1 cellular context compared by ENCODE assay signal in the genomic region with DNA sequence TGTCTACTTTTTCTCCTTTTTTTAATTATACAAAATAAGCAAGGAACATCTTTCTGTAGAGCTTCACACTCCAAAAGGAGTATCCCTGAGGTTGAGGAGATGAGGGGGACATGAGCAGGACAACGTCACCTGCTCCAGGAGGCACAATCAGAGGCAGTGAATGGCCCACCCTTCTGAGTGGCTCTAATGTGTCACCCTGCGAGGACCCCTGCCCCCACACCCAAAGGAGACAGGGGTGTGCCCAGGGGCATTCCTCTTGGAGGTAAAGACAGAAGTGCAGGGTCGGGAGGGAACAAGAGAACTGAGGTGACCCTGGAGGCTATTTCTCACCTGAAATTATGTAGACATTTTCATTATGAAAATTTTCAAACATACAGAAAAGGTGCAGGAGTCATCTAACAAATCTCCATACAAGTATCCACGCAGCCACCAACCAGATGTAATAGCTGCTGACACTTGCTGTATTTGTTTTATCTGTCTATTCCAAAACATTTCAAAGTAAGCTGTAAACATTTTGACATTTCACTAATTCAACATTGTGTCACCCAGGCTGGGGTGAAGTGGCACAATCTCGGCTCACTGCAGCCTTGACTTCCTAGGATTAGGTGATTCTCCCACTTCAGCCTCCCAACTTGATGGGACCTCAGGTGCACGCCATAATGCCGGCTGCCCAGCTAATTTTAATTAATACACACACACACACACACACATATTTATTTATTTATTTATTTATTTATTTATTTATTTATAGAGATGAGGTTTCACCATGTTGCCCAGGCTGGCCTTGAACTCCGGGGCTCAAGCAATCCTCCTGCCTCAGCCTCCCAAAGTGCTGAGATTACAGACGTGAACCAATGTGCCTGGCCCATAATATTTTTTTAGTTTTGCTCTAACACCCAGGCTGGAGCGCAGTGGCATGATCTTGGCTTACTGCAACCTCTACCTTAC.
TF ChIP-seq lines count a peak whose summit lies in the region.

No MANE protein-coding gene starts in this region.

TF ChIP-seq in HepG2, 621 proteins besides CTCF, POLR2A, EP300 and RAD21 (continued from another document):
- TF ChIP-seq, protein P1, sequence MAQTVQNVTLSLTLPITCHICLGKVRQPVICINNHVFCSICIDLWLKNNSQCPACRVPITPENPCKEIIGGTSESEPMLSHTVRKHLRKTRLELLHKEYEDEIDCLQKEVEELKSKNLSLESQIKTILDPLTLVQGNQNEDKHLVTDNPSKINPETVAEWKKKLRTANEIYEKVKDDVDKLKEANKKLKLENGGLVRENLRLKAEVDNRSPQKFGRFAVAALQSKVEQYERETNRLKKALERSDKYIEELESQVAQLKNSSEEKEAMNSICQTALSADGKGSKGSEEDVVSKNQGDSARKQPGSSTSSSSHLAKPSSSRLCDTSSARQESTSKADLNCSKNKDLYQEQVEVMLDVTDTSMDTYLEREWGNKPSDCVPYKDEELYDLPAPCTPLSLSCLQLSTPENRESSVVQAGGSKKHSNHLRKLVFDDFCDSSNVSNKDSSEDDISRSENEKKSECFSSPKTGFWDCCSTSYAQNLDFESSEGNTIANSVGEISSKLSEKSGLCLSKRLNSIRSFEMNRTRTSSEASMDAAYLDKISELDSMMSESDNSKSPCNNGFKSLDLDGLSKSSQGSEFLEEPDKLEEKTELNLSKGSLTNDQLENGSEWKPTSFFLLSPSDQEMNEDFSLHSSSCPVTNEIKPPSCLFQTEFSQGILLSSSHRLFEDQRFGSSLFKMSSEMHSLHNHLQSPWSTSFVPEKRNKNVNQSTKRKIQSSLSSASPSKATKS (CRISPR knock-in tag; IDR thresholded peaks at IDR 0.05) = no peak
